ENCODE assay signal across 1 cellular context in genomic region chr7:39357648-39358047, GRCh38.
TF ChIP-seq lines count a peak whose summit lies in the region.

No MANE protein-coding gene starts in this region.

TF ChIP-seq in H1, 55 proteins besides CTCF, POLR2A, EP300 and RAD21:
- no peak for TF ChIP-seq HDAC6 (IDR thresholded peaks at IDR 0.05; ENCODE audit: low read depth, low read length)
- no peak for TF ChIP-seq TCF12 (IDR thresholded peaks at IDR 0.05; ENCODE audit: low read depth, low read length)
- TF ChIP-seq CTBP2 (IDR thresholded peaks at IDR 0.05; ENCODE audit: borderline replicate concordance, insufficient read depth, insufficient read length, low read length) = no peak
- TF ChIP-seq JUND (IDR thresholded peaks at IDR 0.05; ENCODE audit: low read length) = no peak
- TF ChIP-seq TBP (IDR thresholded peaks at IDR 0.05; ENCODE audit: low read depth, low read length) = no peak
- TF ChIP-seq SAP30 (IDR thresholded peaks at IDR 0.05; ENCODE audit: insufficient read depth, insufficient replicate concordance, low read length) = no peak
- TF ChIP-seq SP1 (IDR thresholded peaks at IDR 0.05; ENCODE audit: low read depth, low read length) = no peak
